ENCODE assay signal across 9 cellular contexts in the genomic region with DNA sequence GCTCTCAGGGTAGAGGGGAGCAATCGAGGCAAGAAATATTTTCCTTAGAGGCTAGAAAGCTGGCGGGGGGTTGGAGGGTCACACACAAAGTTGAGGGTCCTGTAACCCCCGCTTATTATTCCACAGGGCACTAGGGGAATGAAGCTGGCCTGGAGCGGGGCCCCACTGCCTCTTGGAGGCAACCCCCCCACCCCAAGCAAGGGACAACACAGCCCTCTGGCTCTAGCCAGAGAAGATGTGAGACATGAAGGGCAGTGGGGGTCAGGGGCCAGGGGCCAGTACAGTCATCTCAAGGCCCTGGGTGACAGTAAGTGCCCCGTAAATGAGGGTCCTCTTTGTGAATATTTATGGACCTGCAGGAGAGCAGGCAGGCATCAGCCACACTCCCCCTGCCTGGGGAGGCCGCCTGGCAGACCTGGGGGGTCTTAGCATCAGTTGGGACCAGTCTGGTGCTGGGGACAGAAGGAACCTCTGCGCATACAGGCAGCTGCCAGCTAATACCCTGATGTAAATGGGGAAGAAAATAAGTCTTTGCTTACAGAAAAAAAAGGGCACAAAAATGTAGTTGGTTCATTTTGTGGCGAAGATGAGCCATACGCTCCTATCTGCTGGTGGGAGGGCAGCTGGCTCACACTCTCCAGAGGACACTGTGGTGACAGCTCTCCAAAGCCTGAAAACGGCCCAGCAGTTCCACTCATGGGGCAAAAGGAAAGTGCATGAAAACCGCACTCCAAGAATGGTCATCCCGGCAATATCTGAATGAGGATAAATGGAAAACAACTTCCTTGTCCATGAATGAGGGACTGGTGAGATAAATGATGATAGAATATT. TPM values are rescaled to one million over a fixed set of nuclear protein-coding genes. Genes with fewer than 3 reads are reported as not detected.
DNase-seq lines count a peak whose midpoint lies in the region; ATAC-seq and TF ChIP-seq lines count a peak whose summit lies in the region.
"Had no signal": no experiment of that assay in that cellular context is flagged by ENCODE, and none has a peak within 500 bp of the region (broad histone marks: within the 10 kb centered on the region; RNA-seq: fewer than 3 reads in every experiment).

No MANE protein-coding gene starts in this region.

- H3K4me1 Mint-ChIP-seq in activated B cell treated with CpG ODN at 0.5 μM for 24 hours = peaks cover 16% of the 10 kb centered on the region

- ATAC-seq in activated B cell treated with CpG ODN at 0.5 μM for 24 hours (ENCODE audit: low read depth) = no peak
- ATAC-seq in stimulated activated naive CD8-positive, alpha-beta T cell treated with anti-CD3 and anti-CD28 coated beads, Interleukin-15, Interleukin-2, amounts not matched to agents 100 U/mL and 50 U/mL, for 24 hours = peak; percentile 93

- no peaks in the 10 kb centered on the region for H3K36me3 ChIP-seq in left ventricle myocardium inferior

- CTCF ChIA-PET in activated B cell treated with CpG ODN at 0.5 μM for 24 hours (lab: Charles Lee) = interaction anchor here (1.3 kb wide), 1 partner anchor 284 kb away, joined by 3 read pairs; no protein-coding TSS in a partner anchor

- TF ChIP-seq CTCF in activated B cell treated with CpG ODN at 0.5 μM for 24 hours (IDR thresholded peaks at IDR 0.05) = no peak
- no peak for TF ChIP-seq CTCF in left ventricle myocardium inferior (IDR thresholded peaks at IDR 0.05; ENCODE audit: borderline replicate concordance)

- no peaks in the 10 kb centered on the region for H3K9me3 ChIP-seq in left ventricle myocardium inferior (replicated peaks)

- POLR2A ChIA-PET in activated B cell treated with CpG ODN at 0.5 μM for 24 hours (lab: Charles Lee) = interaction anchor here (1.0 kb wide), 1 partner anchor 43 kb away, joined by 3 read pairs; a partner anchor contains a TSS

- peak overlapping the region; percentile 78 for H3K27ac ChIP-seq in left ventricle myocardium inferior (replicated peaks)

- no peaks in the 10 kb centered on the region for H3K27me3 Mint-ChIP-seq in activated B cell treated with CpG ODN at 0.5 μM for 24 hours

- peaks cover 60% of the 10 kb centered on the region for H3K4me1 ChIP-seq in left ventricle myocardium inferior

- H3K36me3 Mint-ChIP-seq in activated B cell treated with CpG ODN at 0.5 μM for 24 hours (ENCODE audit: low read depth) = peaks cover 29% of the 10 kb centered on the region

- DNase-seq in activated T-cell treated with anti-CD3 and anti-CD28 coated beads for 24 hours (ENCODE audit: low read depth) (peak; percentile 16), activated T-cell treated with anti-CD3 and anti-CD28 coated beads for 4 hours (no peak), activated B cell treated with CpG ODN at 0.5 μM for 24 hours (no peak), left ventricle myocardium inferior (no peak), NAMALWA (ENCODE audit: low spot score) (no peak), NCI-H1436 (lab: John Stamatoyannopoulos, UW) (no peak), activated gamma-delta T cell (lab: John Stamatoyannopoulos, UW) (no peak)
- DNase-seq in stimulated activated naive CD8-positive, alpha-beta T cell treated with anti-CD3 and anti-CD28 coated beads, Interleukin-15, Interleukin-2, amounts not matched to agents 100 U/mL and 50 U/mL, for 24 hours = peak; percentile 69
- DNase-seq: kidney had no signal

- H3K27ac Mint-ChIP-seq in activated B cell treated with CpG ODN at 0.5 μM for 24 hours = no peak overlapping the region

- peak overlapping the region; percentile 1 for H3K4me3 Mint-ChIP-seq in activated B cell treated with CpG ODN at 0.5 μM for 24 hours

- H3K4me3 ChIP-seq in left ventricle myocardium inferior = peak overlapping the region; percentile 50

- H3K9me3 Mint-ChIP-seq in activated B cell treated with CpG ODN at 0.5 μM for 24 hours = no peaks in the 10 kb centered on the region

- intact Hi-C loops in activated B cell treated with CpG ODN at 0.5 μM for 24 hours (cut with micrococcal nuclease) (no loop called here), left ventricle myocardium inferior (cut with micrococcal nuclease) (no loop called here)

- no peaks in the 10 kb centered on the region for H3K27me3 ChIP-seq in left ventricle myocardium inferior (ENCODE audit: low read depth)

RNA-seq across cellular contexts. Expression of a gene that starts 21.9 kb away (rescaled TPM):
- 9.1 and 9.4 TPM in 2 replicates for total RNA-seq in activated B cell treated with CpG ODN at 0.5 μM for 24 hours
- total RNA-seq in left ventricle myocardium inferior = 7.6 TPM

RNA-seq across cellular contexts. Expression of a gene that starts 42.7 kb away (rescaled TPM):
- total RNA-seq in activated B cell treated with CpG ODN at 0.5 μM for 24 hours = 56.5 and 56.6 TPM in 2 replicates
- total RNA-seq in left ventricle myocardium inferior = 50.8 TPM

Comparison
In these comparisons a context has a peak if more than half of its experiments do, and no peak if none do; other contexts are left out.
1. DNase-seq: peak in activated T-cell treated with anti-CD3 and anti-CD28 coated beads for 24 hours (single experiment) and stimulated activated naive CD8-positive, alpha-beta T cell treated with anti-CD3 and anti-CD28 coated beads, Interleukin-15, Interleukin-2, amounts not matched to agents 100 U/mL and 50 U/mL, for 24 hours (single experiment); none in activated T-cell treated with anti-CD3 and anti-CD28 coated beads for 4 hours (single experiment), activated B cell treated with CpG ODN at 0.5 μM for 24 hours (single experiment), left ventricle myocardium inferior (single experiment), NAMALWA (single experiment), NCI-H1436 (single experiment) and activated gamma-delta T cell (single experiment).